In the genomic region with DNA sequence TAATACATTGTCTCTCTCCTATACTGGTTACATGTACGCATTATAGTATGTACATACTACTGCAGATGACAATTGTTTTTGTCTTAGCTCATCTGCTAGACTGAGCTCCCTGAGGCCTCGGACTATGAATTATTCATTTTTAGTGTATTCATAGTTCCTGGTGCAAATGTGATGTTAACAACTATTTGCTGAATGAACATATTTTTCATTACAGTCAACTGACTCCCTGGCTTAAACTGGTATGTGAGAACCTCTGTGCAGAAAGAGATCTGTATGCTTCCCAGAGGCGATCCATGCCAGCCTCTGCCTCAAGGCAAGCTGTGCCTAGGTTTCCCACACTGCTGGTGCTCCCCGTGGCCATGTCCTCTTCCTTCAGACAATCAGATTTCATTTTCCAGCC, we compare ENCODE assay signal across 18 cellular contexts.
DNase-seq lines count a peak whose midpoint lies in the region; ATAC-seq, FAIRE-seq and TF ChIP-seq lines count a peak whose summit lies in the region.
"Had no signal": no experiment of that assay in that cellular context is flagged by ENCODE, and none has a peak within 500 bp of the region (broad histone marks: within the 10 kb centered on the region; RNA-seq: fewer than 3 reads in every experiment).

No MANE protein-coding gene starts in this region.

- POLR2A ChIA-PET in A549 (lab: Yijun Ruan, JAX) = no interaction called here

- TF ChIP-seq POLR2A in A549 (IDR thresholded peaks at IDR 0.05; ENCODE audit: low read length) = no peak

- CTCF ChIA-PET in A549 (lab: Yijun Ruan, JAX) = interaction anchor here (4.3 kb wide), 1 partner anchor 72 kb away, joined by 20 read pairs; no protein-coding TSS in a partner anchor

- no peak overlapping the region for H3K4me3 ChIP-seq in A549
- no peak overlapping the region for H3K4me3 ChIP-seq in coronary artery
- no peak overlapping the region for H3K4me3 ChIP-seq in parathyroid adenoma (ENCODE audit: low read depth, low read length)
- no peak overlapping the region for H3K4me3 ChIP-seq in mucosa of descending colon
- H3K4me3 ChIP-seq: Peyer's patch had no signal

- H3K9ac ChIP-seq in parathyroid adenoma = no peak overlapping the region
- H3K9ac ChIP-seq: KMS-11 had no signal

- FAIRE-seq in A549 (lab: Jason Lieb, UNC) = no peak
- FAIRE-seq in HTR-8/SVneo (lab: Jason Lieb, UNC) = peak; percentile 55
- FAIRE-seq: GM19239 had no signal

- DNase-seq in A549 (ENCODE audit: low read depth in 1 of 2, low spot score in 1 of 2) = no peak
- DNase-seq in HTR-8/SVneo (ENCODE audit: insufficient read length, low spot score) = no peak
- DNase-seq in coronary artery (ENCODE audit: low spot score) = peak; percentile 28
- DNase-seq in NCI-H1092 (lab: John Stamatoyannopoulos, UW) = no peak
- DNase-seq in ecto neural progenitor cell (ENCODE audit: low spot score) = no peak
- no peak for DNase-seq in mucosa of descending colon
- DNase-seq: BE2C, DMS79, HFFc6, NCI-H1105 treated with DMSO at 0.1 percent for 48 hours, NCI-H2029 treated with DMSO at 0.1 percent for 48 hours, NCI-H2171, NCI-H345 had no signal

- H2AFZ ChIP-seq in parathyroid adenoma = peak overlapping the region; percentile 45

- no peak for TF ChIP-seq RAD21 in A549 (conservative IDR thresholded peaks at IDR 0.05 in 1 of 2, IDR thresholded peaks at IDR 0.05 in 1 of 2)

- no peaks in the 10 kb centered on the region for H3K79me2 ChIP-seq in parathyroid adenoma

- TF ChIP-seq CTCF in A549 (IDR thresholded peaks at IDR 0.05) (no peak), coronary artery (IDR thresholded peaks at IDR 0.05) (no peak), parathyroid adenoma (IDR thresholded peaks at IDR 0.05) (no peak), mucosa of descending colon (IDR thresholded peaks at IDR 0.05) (no peak)

- H3K9me3 ChIP-seq in A549 (no peaks in the 10 kb centered on the region), parathyroid adenoma (ENCODE audit: control insufficient read depth, low read length) (no peaks in the 10 kb centered on the region), mucosa of descending colon (no peaks in the 10 kb centered on the region)
- H3K9me3 ChIP-seq: BE2C, Peyer's patch had no signal

- H3K27ac ChIP-seq in A549 = no peak overlapping the region
- no peak overlapping the region for H3K27ac ChIP-seq in coronary artery
- no peak overlapping the region for H3K27ac ChIP-seq in parathyroid adenoma
- H3K27ac ChIP-seq: HL-60, KMS-11, Peyer's patch had no signal

- TF ChIP-seq EP300 in A549 (IDR thresholded peaks at IDR 0.05) = no peak

- H3K36me3 ChIP-seq in parathyroid adenoma (ENCODE audit: control insufficient read depth, insufficient read depth, low read length) (no peaks in the 10 kb centered on the region), mucosa of descending colon (ENCODE audit: low read depth) (no peaks in the 10 kb centered on the region)
- H3K36me3 ChIP-seq: BE2C, Peyer's patch had no signal

- ATAC-seq in A549 = no peak
- no peak for ATAC-seq in mucosa of descending colon

- no peaks in the 10 kb centered on the region for H3K4me1 ChIP-seq in A549
- peaks cover 36% of the 10 kb centered on the region for H3K4me1 ChIP-seq in parathyroid adenoma
- no peaks in the 10 kb centered on the region for H3K4me1 ChIP-seq in mucosa of descending colon (ENCODE audit: low read depth)
- H3K4me1 ChIP-seq: BE2C, Peyer's patch had no signal

- no peaks in the 10 kb centered on the region for H3K27me3 ChIP-seq in parathyroid adenoma (ENCODE audit: control insufficient read depth, insufficient read depth, low read length)
- H3K27me3 ChIP-seq: Peyer's patch had no signal

- H3K4me2 ChIP-seq in A549 (no peak overlapping the region), parathyroid adenoma (ENCODE audit: low read length) (no peak overlapping the region)
- H3K4me2 ChIP-seq: KMS-11 had no signal

- intact Hi-C loops in mucosa of descending colon (cut with DNase I, micrococcal nuclease) = no loop called here

- WGBS in A549 (ENCODE audit: missing lambda C conversion rate) = 26% methylated on average over 4 of the region's 4 CpGs

TF ChIP-seq in A549, 52 proteins besides CTCF, POLR2A, EP300 and RAD21:
- TF ChIP-seq MAFK (IDR thresholded peaks at IDR 0.05; ENCODE audit: partially characterized antibody) = peak; percentile 45
- TF ChIP-seq, protein P1, sequence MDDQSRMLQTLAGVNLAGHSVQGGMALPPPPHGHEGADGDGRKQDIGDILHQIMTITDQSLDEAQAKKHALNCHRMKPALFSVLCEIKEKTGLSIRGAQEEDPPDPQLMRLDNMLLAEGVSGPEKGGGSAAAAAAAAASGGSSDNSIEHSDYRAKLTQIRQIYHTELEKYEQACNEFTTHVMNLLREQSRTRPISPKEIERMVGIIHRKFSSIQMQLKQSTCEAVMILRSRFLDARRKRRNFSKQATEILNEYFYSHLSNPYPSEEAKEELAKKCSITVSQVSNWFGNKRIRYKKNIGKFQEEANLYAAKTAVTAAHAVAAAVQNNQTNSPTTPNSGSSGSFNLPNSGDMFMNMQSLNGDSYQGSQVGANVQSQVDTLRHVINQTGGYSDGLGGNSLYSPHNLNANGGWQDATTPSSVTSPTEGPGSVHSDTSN (IDR thresholded peaks at IDR 0.05) = no peak
- TF ChIP-seq TFCP2L1 (CRISPR knock-in tag; IDR thresholded peaks at IDR 0.05) = no peak
- TF ChIP-seq, protein P2, sequence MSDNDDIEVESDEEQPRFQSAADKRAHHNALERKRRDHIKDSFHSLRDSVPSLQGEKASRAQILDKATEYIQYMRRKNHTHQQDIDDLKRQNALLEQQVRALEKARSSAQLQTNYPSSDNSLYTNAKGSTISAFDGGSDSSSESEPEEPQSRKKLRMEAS (IDR thresholded peaks at IDR 0.05) = no peak
TF ChIP-seq in A549: peak in this region for 1.
